ENCODE assay signal across 8 cellular contexts in the genomic region with DNA sequence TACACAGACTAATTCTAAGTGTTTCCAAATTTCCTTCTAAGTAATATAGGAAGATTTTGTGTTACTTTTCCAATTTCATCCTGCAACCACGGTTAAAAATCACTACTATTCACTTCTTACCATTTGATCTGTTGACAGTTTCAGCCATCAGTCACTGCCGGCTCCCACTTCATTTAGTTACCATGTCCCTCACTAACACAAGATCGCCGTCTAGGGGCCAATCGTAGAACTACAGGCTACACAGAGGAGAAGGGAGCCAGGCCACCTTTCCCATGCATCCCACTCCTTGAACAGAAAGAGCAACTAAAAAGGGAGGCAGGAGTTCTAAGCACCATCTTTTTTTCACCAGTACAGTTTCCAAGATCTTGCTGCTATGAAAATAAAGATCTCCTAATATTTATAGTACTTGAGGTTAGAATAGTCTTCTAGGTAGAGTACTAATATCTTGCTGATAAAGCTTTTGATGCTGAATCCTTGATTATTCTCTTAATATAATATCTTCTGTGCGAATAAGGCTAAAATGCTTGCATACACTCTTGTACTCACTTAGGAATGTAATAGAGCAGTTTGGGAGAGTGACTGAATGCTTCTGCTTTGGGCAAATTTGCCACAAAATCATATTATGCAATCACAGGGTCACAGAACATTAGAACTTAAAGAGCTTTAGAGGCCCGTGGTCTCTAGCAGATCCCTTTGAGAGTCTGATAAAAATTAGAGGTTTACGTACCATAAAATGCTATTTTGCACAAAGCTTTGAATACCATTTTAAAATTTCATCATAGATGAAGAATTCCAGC. TPM values are rescaled to one million over a fixed set of nuclear protein-coding genes. Genes with fewer than 3 reads are reported as not detected.
A peak's percentile ranks its signal among the peaks of the same experiment; 100 is the strongest.
DNase-seq lines count a peak whose midpoint lies in the region; TF ChIP-seq lines count a peak whose summit lies in the region.

No MANE protein-coding gene starts in this region.

- H3K9me2 ChIP-seq in PC-9 (ENCODE audit: insufficient read depth): no peaks in the 10 kb centered on the region

- H3K27ac ChIP-seq in PC-9: peak overlapping the region; percentile 42

- H3K4me3 ChIP-seq in Jurkat, Clone E6-1 (ENCODE audit: low read length): no peak overlapping the region
- H3K4me3 ChIP-seq in PC-9 (no peak overlapping the region), fibroblast of the aortic adventitia (ENCODE audit: low read depth, low read length) (no peak overlapping the region)

- DNase-seq in NCI-H2081 (lab: John Stamatoyannopoulos, UW): peak; percentile 65 to 75
- no peak for DNase-seq in NCI-H2081 treated with DMSO at 0.1 percent for 48 hours (lab: John Stamatoyannopoulos, UW)
- peak; percentile 32 for DNase-seq in Jurkat, Clone E6-1 (ENCODE audit: low read depth, low spot score)
- peak; percentile 69 to 86 for DNase-seq in PC-9
- DNase-seq in activated T-cell treated with anti-CD3 and anti-CD28 coated beads, Interleukin-2, amount 50 U/mL, for 48 hours: peak; percentile 88 to 91
- DNase-seq in fibroblast of the aortic adventitia (ENCODE audit: low read depth): peak; percentile 82
- DNase-seq in osteocyte (ENCODE audit: extremely low spot score, unreplicated experiment): peak; percentile 93
- DNase-seq in ureter (ENCODE audit: low spot score): peak; percentile 82

- TF ChIP-seq CTCF in PC-9 (conservative IDR thresholded peaks at IDR 0.05): peak; percentile 100
- peak; percentile 99 for TF ChIP-seq CTCF in fibroblast of the aortic adventitia (IDR thresholded peaks at IDR 0.05; ENCODE audit: insufficient read depth, low read length)
- peak; percentile 95 for TF ChIP-seq CTCF in osteocyte (IDR thresholded peaks at IDR 0.05)

- no peaks in the 10 kb centered on the region for H3K27me3 ChIP-seq in PC-9 (ENCODE audit: insufficient read depth, low read depth)

- H3K27me3 Mint-ChIP-seq in osteocyte (ENCODE audit: unreplicated experiment): no peaks in the 10 kb centered on the region

- H3K79me2 ChIP-seq in PC-9 (ENCODE audit: low read depth): 0 out of 2 replicates have a peak, but pooled peaks cover 4% of the 10 kb centered on the region

- H3F3A ChIP-seq in PC-9 (ENCODE audit: insufficient read depth, low read depth): peaks cover 16% of the 10 kb centered on the region; the same call in 1 of the 2 replicates

- peak overlapping the region; percentile 11; the same call in 1 of the 2 replicates for H3K4me2 ChIP-seq in PC-9

- H4K20me1 ChIP-seq in PC-9 (ENCODE audit: insufficient read depth): no peaks in the 10 kb centered on the region

- peaks cover 44% of the 10 kb centered on the region for H3K4me1 ChIP-seq in PC-9 (replicated peaks; ENCODE audit: insufficient read depth)

- H3K4me3 Mint-ChIP-seq in osteocyte (ENCODE audit: unreplicated experiment): no peak overlapping the region

- peak overlapping the region; percentile 75 for H3K27ac Mint-ChIP-seq in osteocyte (ENCODE audit: unreplicated experiment)

- no peaks in the 10 kb centered on the region for H3K36me3 ChIP-seq in PC-9 (ENCODE audit: low read depth)

- no peaks in the 10 kb centered on the region; the same call in 1 of the 2 replicates for H3K9me3 ChIP-seq in PC-9 (ENCODE audit: insufficient read depth, low read depth)

- intact Hi-C loops in PC-9 (cut with micrococcal nuclease; ENCODE audit: unreplicated experiment): loop anchor here (1.0 to 5.0 kb wide), 6 partner anchors 19 to 159 kb away; partner anchors contain the start of gene CYP1B1

- no peak overlapping the region for H2AFZ ChIP-seq in PC-9

- no TSS peak for BruUV-seq in PC-9 (replicated peaks; lab: Mats Ljungman, UMichigan)

- CTCF ChIA-PET in PC-9 (lab: Charles Lee): interaction anchor here (0.9 to 1.3 kb wide), 3 partner anchors 33 to 48 kb away, joined by 3 to 7 read pairs (median 5); partner anchors contain the start of gene CYP1B1

- H3K9me3 Mint-ChIP-seq in osteocyte (ENCODE audit: unreplicated experiment): no peaks in the 10 kb centered on the region

- H3K36me3 Mint-ChIP-seq in osteocyte (ENCODE audit: unreplicated experiment): peaks cover 5% of the 10 kb centered on the region

- POLR2A ChIA-PET in PC-9 (lab: Charles Lee; ENCODE audit: unreplicated experiment): interaction anchor here (0.6 kb wide), 1 partner anchor 38 kb away, joined by 10 read pairs; no protein-coding TSS in a partner anchor

- peaks cover 58% of the 10 kb centered on the region for H3K4me1 Mint-ChIP-seq in osteocyte (ENCODE audit: unreplicated experiment)

RNA-seq across cellular contexts. Expression of gene CYP1B1, which starts 39.5 kb away (rescaled TPM):
- 1.0 TPM for polyA plus RNA-seq in Jurkat, Clone E6-1 (2012; ENCODE audit: insufficient read depth, insufficient read length)
- total RNA-seq in PC-9 (2021) (36.3 and 39.4 TPM in 2 replicates), fibroblast of the aortic adventitia (ENCODE audit: low replicate concordance) (146 and 199 TPM in 2 replicates), osteocyte (137 and 145 TPM in 2 replicates), ureter (12.3 TPM)
